29 cellular contexts compared by ENCODE assay signal in the genomic region with DNA sequence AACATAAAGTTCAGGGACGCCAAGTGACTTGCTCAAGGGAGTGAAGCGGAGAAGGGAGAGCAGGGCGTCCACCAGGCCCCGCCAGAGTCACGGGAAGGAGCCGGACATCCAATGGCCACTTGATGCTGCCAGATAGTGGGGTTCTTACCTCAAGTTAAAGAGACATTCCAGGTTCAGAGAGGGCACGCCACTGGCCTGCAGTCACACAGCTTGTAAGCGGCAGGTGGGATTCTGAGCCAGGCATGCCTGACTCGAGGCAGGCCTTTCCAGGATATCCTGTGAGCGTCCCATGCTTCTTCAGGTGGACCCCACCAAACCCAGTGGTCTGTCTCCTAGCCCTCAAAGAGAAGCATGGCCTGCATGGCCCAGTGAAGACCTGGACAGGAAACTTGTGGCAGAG.
"Had no signal": no experiment of that assay in that cellular context is flagged by ENCODE, and none has a peak within 500 bp of the region (broad histone marks: within the 10 kb centered on the region; RNA-seq: fewer than 3 reads in every experiment).

No MANE protein-coding gene starts in this region.

- H3K36me3 ChIP-seq: gastrocnemius medialis had no signal

- H3K27me3 Mint-ChIP-seq: activated naive CD8-positive, alpha-beta T cell treated with anti-CD3 and anti-CD28 coated beads, Interleukin-2, amount 10 ng/mL, durations not matched to agents 7 days and 5 days; effector memory CD8-positive, alpha-beta T cell; stimulated activated naive CD8-positive, alpha-beta T cell treated with anti-CD3 and anti-CD28 coated beads, Interleukin-15, Interleukin-2, amounts not matched to agents 100 ng/mL and 50 ng/mL, for 24 hours had no signal

- H3K4me3 Mint-ChIP-seq: stimulated activated naive CD8-positive, alpha-beta T cell treated with anti-CD3 and anti-CD28 coated beads, Interleukin-15, Interleukin-2, amounts not matched to agents 100 ng/mL and 50 ng/mL, for 24 hours had no signal

- FAIRE-seq: islet of Langerhans had no signal

- DNase-seq: activated CD4-positive, alpha-beta T cell treated with anti-CD3 and anti-CD28 coated beads, Interleukin-2, amount 50 U/mL, for 4 hours; activated CD4-positive, CD25-positive, alpha-beta regulatory T cell treated with anti-CD3 and anti-CD28 coated beads, Interleukin-2, amount 50 U/mL, for 72 hours; activated effector memory CD4-positive, alpha-beta T cell treated with Interleukin-2 at 50 U/mL for 16 hours; activated naive CD4-positive, alpha-beta T cell treated with Interleukin-2 at 50 U/mL for 16 hours; activated naive CD8-positive, alpha-beta T cell treated with anti-CD3 and anti-CD28 coated beads, Interleukin-2, amount 10 ng/mL, durations not matched to agents 7 days and 5 days; activated T-cell treated with anti-CD3 and anti-CD28 coated beads for 4 hours; activated T-cell treated with anti-CD3 and anti-CD28 coated beads, Interleukin-2, amount 50 U/mL, for 72 hours; cortex of kidney; effector memory CD8-positive, alpha-beta T cell; erythroblast; gastrocnemius medialis; glutamatergic neuron; left ventricle myocardium inferior; mesendoderm; stimulated activated CD4-positive, alpha-beta T cell treated with anti-CD3 and anti-CD28 coated beads, Interleukin-12 subunit alpha, Interleukin-12 subunit beta, amount 100 ng/mL, for 4 hours; stimulated activated CD4-positive, alpha-beta T cell treated with anti-CD3 and anti-CD28 coated beads, Interleukin-4, amount 100 ng/mL, for 1 hour; T-helper 2 cell; upper lobe of left lung had no signal

- ATAC-seq: activated T-cell treated with anti-CD3 and anti-CD28 coated beads, Interleukin-2, amount 50 U/mL, for 72 hours; effector memory CD8-positive, alpha-beta T cell; gastrocnemius medialis; sciatic nerve had no signal

- H3K9me3 ChIP-seq: ascending aorta, gastrocnemius medialis, neutrophil, upper lobe of left lung, vagina had no signal

- H3K27me3 ChIP-seq: ascending aorta, cardiac muscle cell, gastrocnemius medialis, upper lobe of left lung, vagina had no signal

- H3K9me3 Mint-ChIP-seq: brain; stimulated activated naive CD8-positive, alpha-beta T cell treated with anti-CD3 and anti-CD28 coated beads, Interleukin-15, Interleukin-2, amounts not matched to agents 100 ng/mL and 50 ng/mL, for 24 hours had no signal

- H3K27ac Mint-ChIP-seq: activated naive CD8-positive, alpha-beta T cell treated with anti-CD3 and anti-CD28 coated beads, Interleukin-2, amount 10 ng/mL, durations not matched to agents 7 days and 5 days; progenitor cell of endocrine pancreas; stimulated activated naive CD8-positive, alpha-beta T cell treated with anti-CD3 and anti-CD28 coated beads, Interleukin-15, Interleukin-2, amounts not matched to agents 100 ng/mL and 50 ng/mL, for 24 hours had no signal

- H3K4me3 ChIP-seq: ascending aorta, cardiac muscle cell, gastrocnemius medialis, left ventricle myocardium inferior, lung, skin epidermis, upper lobe of left lung, vagina had no signal

- H3K27ac ChIP-seq: ascending aorta, cardiac muscle cell, gastrocnemius medialis, left ventricle myocardium inferior, skin epidermis, upper lobe of left lung, vagina had no signal
